In the genomic region with DNA sequence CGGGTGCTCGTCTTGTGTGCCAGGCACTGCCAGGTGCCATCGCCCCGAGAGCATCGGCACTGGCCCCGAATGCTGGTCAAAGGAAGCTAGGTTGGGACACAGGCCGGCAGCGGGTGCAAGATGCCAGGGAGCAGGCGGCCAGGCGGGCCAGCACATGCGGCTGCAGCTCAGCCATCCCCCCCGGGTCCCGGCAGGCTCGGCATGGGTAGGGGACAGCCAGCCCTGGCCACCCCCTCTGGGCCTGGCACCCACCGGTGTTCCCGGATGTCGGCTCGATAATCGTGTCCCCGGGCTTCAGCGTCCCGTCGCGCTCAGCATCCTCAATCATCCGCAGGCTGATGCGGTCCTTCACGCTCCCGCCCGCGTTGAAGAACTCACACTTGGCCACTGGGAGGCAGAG, we compare ENCODE assay signal across 1 cellular context. TPM values are rescaled to one million over a fixed set of nuclear protein-coding genes. Genes with fewer than 3 reads are reported as not detected.
"Had no signal": no experiment of that assay in that cellular context is flagged by ENCODE, and none has a peak within 500 bp of the region (broad histone marks: within the 10 kb centered on the region; RNA-seq: fewer than 3 reads in every experiment).

No MANE protein-coding gene starts in this region.

RNA-seq across cellular contexts. Expression of a gene that starts 9.6 kb away (rescaled TPM):
- polyA plus RNA-seq: IgD-negative memory B cell had no signal
